8 cellular contexts compared by ENCODE assay signal in the genomic region with DNA sequence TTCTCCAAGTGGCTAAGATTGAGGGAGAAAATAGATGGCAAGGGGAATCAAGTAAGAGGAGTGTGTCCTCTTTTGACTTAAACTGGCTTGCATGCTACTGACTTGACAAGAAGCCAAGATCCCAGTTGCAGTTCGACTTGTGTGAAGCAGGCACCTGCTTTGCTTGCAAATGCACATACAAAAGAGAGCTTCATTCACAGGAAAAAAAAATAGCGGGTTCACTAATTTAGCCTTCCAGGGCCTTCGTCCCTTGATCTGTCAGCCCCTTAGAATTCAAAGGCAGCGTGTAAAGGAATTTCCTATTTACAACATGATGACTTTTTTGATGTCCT.
DNase-seq lines count a peak whose midpoint lies in the region; ATAC-seq and TF ChIP-seq lines count a peak whose summit lies in the region.

No MANE protein-coding gene starts in this region.

- TF ChIP-seq CTCF in ascending aorta (IDR thresholded peaks at IDR 0.05): no peak
- TF ChIP-seq CTCF in lower lobe of right lung (IDR thresholded peaks at IDR 0.05): no peak

- DNase-seq in immature natural killer cell (no peak), ascending aorta (ENCODE audit: low spot score in 2 of 2) (no peak), lower lobe of right lung (no peak), NCI-H146 (lab: John Stamatoyannopoulos, UW) (no peak)

- H3K27ac ChIP-seq in ascending aorta: no peak overlapping the region
- no peak overlapping the region for H3K27ac ChIP-seq in lower lobe of right lung

- H3K9me3 Mint-ChIP-seq in immature natural killer cell: no peaks in the 10 kb centered on the region

- peak; percentile 34 for ATAC-seq in GM18498 (IDR thresholded peaks at IDR 0.05; ENCODE audit: unreplicated experiment)
- peak; percentile 5 for ATAC-seq in GM21526 (IDR thresholded peaks at IDR 0.05; ENCODE audit: low FRiP score, unreplicated experiment)
- peak; percentile 15 for ATAC-seq in HG03575 (IDR thresholded peaks at IDR 0.05; ENCODE audit: extremely low read depth, insufficient number of reproducible peaks, low FRiP score, unreplicated experiment)
- ATAC-seq in lower lobe of right lung: no peak
- no peak for ATAC-seq in SK-N-SH treated with all-trans-retinoic acid at 6 μM for 48 hours

- H3K4me1 Mint-ChIP-seq in immature natural killer cell: peaks cover 0 to 100% of the 10 kb centered on the region in 2 donors

- peaks cover 0 to 54% (median 23%) of the 10 kb centered on the region in 3 donors for H3K27me3 Mint-ChIP-seq in immature natural killer cell (ENCODE audit: low read depth in 3 of 3)

- no peaks in the 10 kb centered on the region for H3K36me3 ChIP-seq in ascending aorta
- peaks cover 26% of the 10 kb centered on the region for H3K36me3 ChIP-seq in lower lobe of right lung

- intact Hi-C loops in ascending aorta (cut with DNase I) (no loop called here), lower lobe of right lung (cut with DNase I) (no loop called here)

- H3K4me3 Mint-ChIP-seq in immature natural killer cell: peak overlapping the region; percentile 79 to 83 (median 80)

- H3K27ac Mint-ChIP-seq in immature natural killer cell: peak overlapping the region in 4 of 6 donors; percentile 91 to 97 (median 96)

- H3K27me3 ChIP-seq in ascending aorta: no peaks in the 10 kb centered on the region
- no peaks in the 10 kb centered on the region for H3K27me3 ChIP-seq in lower lobe of right lung (ENCODE audit: low read depth)

- H3K4me1 ChIP-seq in ascending aorta (no peaks in the 10 kb centered on the region), lower lobe of right lung (peaks cover 46% of the 10 kb centered on the region)

- H3K4me3 ChIP-seq in ascending aorta (no peak overlapping the region), lower lobe of right lung (no peak overlapping the region)

- peaks cover 10 to 20% (median 12%) of the 10 kb centered on the region in 3 donors for H3K36me3 Mint-ChIP-seq in immature natural killer cell

- H3K9me3 ChIP-seq in ascending aorta (no peaks in the 10 kb centered on the region), lower lobe of right lung (no peaks in the 10 kb centered on the region)

TF ChIP-seq in SK-N-SH treated with all-trans-retinoic acid at 6 μM for 48 hours, 23 proteins besides CTCF, POLR2A, EP300 and RAD21:
- TF ChIP-seq GLIS3 (CRISPR knock-in tag; IDR thresholded peaks at IDR 0.05): no peak
- TF ChIP-seq, protein P1, sequence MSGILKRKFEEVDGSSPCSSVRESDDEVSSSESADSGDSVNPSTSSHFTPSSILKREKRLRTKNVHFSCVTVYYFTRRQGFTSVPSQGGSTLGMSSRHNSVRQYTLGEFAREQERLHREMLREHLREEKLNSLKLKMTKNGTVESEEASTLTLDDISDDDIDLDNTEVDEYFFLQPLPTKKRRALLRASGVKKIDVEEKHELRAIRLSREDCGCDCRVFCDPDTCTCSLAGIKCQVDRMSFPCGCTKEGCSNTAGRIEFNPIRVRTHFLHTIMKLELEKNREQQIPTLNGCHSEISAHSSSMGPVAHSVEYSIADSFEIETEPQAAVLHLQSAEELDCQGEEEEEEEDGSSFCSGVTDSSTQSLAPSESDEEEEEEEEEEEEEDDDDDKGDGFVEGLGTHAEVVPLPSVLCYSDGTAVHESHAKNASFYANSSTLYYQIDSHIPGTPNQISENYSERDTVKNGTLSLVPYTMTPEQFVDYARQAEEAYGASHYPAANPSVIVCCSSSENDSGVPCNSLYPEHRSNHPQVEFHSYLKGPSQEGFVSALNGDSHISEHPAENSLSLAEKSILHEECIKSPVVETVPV (CRISPR knock-in tag; IDR thresholded peaks at IDR 0.05): no peak
- TF ChIP-seq, protein P2, sequence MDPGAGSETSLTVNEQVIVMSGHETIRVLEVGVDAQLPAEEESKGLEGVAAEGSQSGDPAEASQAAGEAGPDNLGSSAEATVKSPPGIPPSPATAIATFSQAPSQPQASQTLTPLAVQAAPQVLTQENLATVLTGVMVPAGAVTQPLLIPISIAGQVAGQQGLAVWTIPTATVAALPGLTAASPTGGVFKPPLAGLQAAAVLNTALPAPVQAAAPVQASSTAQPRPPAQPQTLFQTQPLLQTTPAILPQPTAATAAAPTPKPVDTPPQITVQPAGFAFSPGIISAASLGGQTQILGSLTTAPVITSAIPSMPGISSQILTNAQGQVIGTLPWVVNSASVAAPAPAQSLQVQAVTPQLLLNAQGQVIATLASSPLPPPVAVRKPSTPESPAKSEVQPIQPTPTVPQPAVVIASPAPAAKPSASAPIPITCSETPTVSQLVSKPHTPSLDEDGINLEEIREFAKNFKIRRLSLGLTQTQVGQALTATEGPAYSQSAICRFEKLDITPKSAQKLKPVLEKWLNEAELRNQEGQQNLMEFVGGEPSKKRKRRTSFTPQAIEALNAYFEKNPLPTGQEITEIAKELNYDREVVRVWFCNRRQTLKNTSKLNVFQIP (CRISPR knock-in tag; IDR thresholded peaks at IDR 0.05; ENCODE audit: borderline replicate concordance, low read depth): no peak
- no peak for TF ChIP-seq ZNF8 (CRISPR knock-in tag; IDR thresholded peaks at IDR 0.05)
- TF ChIP-seq, protein P3, sequence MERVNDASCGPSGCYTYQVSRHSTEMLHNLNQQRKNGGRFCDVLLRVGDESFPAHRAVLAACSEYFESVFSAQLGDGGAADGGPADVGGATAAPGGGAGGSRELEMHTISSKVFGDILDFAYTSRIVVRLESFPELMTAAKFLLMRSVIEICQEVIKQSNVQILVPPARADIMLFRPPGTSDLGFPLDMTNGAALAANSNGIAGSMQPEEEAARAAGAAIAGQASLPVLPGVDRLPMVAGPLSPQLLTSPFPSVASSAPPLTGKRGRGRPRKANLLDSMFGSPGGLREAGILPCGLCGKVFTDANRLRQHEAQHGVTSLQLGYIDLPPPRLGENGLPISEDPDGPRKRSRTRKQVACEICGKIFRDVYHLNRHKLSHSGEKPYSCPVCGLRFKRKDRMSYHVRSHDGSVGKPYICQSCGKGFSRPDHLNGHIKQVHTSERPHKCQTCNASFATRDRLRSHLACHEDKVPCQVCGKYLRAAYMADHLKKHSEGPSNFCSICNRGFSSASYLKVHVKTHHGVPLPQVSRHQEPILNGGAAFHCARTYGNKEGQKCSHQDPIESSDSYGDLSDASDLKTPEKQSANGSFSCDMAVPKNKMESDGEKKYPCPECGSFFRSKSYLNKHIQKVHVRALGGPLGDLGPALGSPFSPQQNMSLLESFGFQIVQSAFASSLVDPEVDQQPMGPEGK (CRISPR knock-in tag; IDR thresholded peaks at IDR 0.05; ENCODE audit: borderline replicate concordance): no peak
- TF ChIP-seq RARB (CRISPR knock-in tag; IDR thresholded peaks at IDR 0.05): no peak
- TF ChIP-seq BACH2 (CRISPR knock-in tag; IDR thresholded peaks at IDR 0.05; ENCODE audit: borderline replicate concordance): no peak
- no peak for TF ChIP-seq SNAI2 (CRISPR knock-in tag; IDR thresholded peaks at IDR 0.05)
- no peak for TF ChIP-seq ZFP30 (CRISPR knock-in tag; IDR thresholded peaks at IDR 0.05)
- TF ChIP-seq OSR1 (CRISPR knock-in tag; IDR thresholded peaks at IDR 0.05): no peak
- TF ChIP-seq TCF4 (CRISPR knock-in tag; IDR thresholded peaks at IDR 0.05; ENCODE audit: borderline replicate concordance): no peak
- no peak for TF ChIP-seq ZNF70 (CRISPR knock-in tag; IDR thresholded peaks at IDR 0.05)
- TF ChIP-seq CSDC2 (CRISPR knock-in tag; IDR thresholded peaks at IDR 0.05): no peak
- TF ChIP-seq, protein P4, sequence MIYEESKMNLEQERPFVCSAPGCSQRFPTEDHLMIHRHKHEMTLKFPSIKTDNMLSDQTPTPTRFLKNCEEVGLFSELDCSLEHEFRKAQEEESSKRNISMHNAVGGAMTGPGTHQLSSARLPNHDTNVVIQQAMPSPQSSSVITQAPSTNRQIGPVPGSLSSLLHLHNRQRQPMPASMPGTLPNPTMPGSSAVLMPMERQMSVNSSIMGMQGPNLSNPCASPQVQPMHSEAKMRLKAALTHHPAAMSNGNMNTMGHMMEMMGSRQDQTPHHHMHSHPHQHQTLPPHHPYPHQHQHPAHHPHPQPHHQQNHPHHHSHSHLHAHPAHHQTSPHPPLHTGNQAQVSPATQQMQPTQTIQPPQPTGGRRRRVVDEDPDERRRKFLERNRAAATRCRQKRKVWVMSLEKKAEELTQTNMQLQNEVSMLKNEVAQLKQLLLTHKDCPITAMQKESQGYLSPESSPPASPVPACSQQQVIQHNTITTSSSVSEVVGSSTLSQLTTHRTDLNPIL (CRISPR knock-in tag; IDR thresholded peaks at IDR 0.05; ENCODE audit: low read depth): no peak
- TF ChIP-seq ISL1 (CRISPR knock-in tag; IDR thresholded peaks at IDR 0.05): no peak
- TF ChIP-seq ZC3H10 (CRISPR knock-in tag; IDR thresholded peaks at IDR 0.05): no peak

Comparison
In these comparisons a context has a peak if more than half of its experiments do, and no peak if none do; other contexts are left out.
1. ATAC-seq: peak in GM18498 (single experiment), GM21526 (single experiment) and HG03575 (single experiment); none in lower lobe of right lung (0 of 2) and SK-N-SH treated with all-trans-retinoic acid at 6 μM for 48 hours (single experiment).